33 cellular contexts compared by ENCODE assay signal in genomic region chr7:39819514-39819913, GRCh38.
"Had no signal": no experiment of that assay in that cellular context is flagged by ENCODE, and none has a peak within 500 bp of the region (broad histone marks: within the 10 kb centered on the region; RNA-seq: fewer than 3 reads in every experiment).

No MANE protein-coding gene starts in this region.

- DNase-seq: Kasumi-1, MG63, MM.1S, MV-4-11, NCI-H1048, NCI-H1092, NCI-H1092 treated with DMSO at 0.1 percent for 48 hours, NCI-H1105, NCI-H1105 treated with DMSO at 0.1 percent for 48 hours, NCI-H1417, NCI-H1417 treated with DMSO at 0.1 percent for 48 hours, NCI-H1436, NCI-H1436 treated with DMSO at 0.1 percent for 48 hours, NCI-H146, NCI-H1694, NCI-H1694 treated with DMSO at 0.1 percent for 48 hours, NCI-H187, NCI-H187 treated with DMSO at 0.1 percent for 48 hours, NCI-H1930, NCI-H2029, NCI-H2029 treated with DMSO at 0.1 percent for 48 hours, NCI-H2081, NCI-H2081 treated with DMSO at 0.1 percent for 48 hours, NCI-H2107, NCI-H2171, NCI-H2171 treated with DMSO at 0.1 percent for 48 hours, NCI-H2227 treated with DMSO at 0.1 percent for 48 hours, NCI-H226, NCI-H345, NCI-H446, NCI-H446 treated with DMSO at 0.1 percent for 48 hours, NCI-H510A, NCI-H510A treated with DMSO at 0.1 percent for 48 hours had no signal

- H3K9me3 ChIP-seq: MG63 had no signal

- H3K36me3 ChIP-seq: MG63 had no signal

- H3K4me3 ChIP-seq: MG63 had no signal
